ENCODE assay signal across 8 cellular contexts in genomic region chr10:101780818-101781654, GRCh38. TPM values are rescaled to one million over a fixed set of nuclear protein-coding genes. Genes with fewer than 3 reads are reported as not detected.
DNase-seq lines count a peak whose midpoint lies in the region; ATAC-seq and TF ChIP-seq lines count a peak whose summit lies in the region.

No MANE protein-coding gene starts in this region.

- WGBS in SK-N-SH (ENCODE audit: low lambda C conversion rate) = 47% methylated on average over 7 of the region's 14 CpGs

- DNase-seq in GM04504 (ENCODE audit: low read depth) (peak; percentile 21), SK-N-SH (peak; percentile 94), cardiac muscle cell (ENCODE audit: low read depth in 1 of 2, low spot score in 1 of 2) (peak; percentile 75 to 80), renal cortical epithelial cell (ENCODE audit: low read depth) (peak; percentile 27)
- peak; percentile 45 for DNase-seq in Jurkat, Clone E6-1 (ENCODE audit: low read depth, low spot score)
- peak; percentile 78 for DNase-seq in activated naive CD4-positive, alpha-beta T cell treated with anti-CD3 and anti-CD28 coated beads, Interleukin-2, amount 50 U/mL, for 16 hours

- peaks cover 30% of the 10 kb centered on the region for H3F3A ChIP-seq in SK-N-SH (replicated peaks; ENCODE audit: insufficient read depth)

- H3K4me3 ChIP-seq in Jurkat, Clone E6-1 (ENCODE audit: low read length) = peak overlapping the region; percentile 97; the same call in 1 of the 2 replicates
- H3K4me3 ChIP-seq in SK-N-SH (ENCODE audit: low read depth in 2 of 2, low read length in 1 of 2) (peak overlapping the region in 1 of 2 experiments; percentile 38; a peak in 1 of 4 replicates), cardiac muscle cell (no peak overlapping the region)

- no peak overlapping the region for H2AFZ ChIP-seq in SK-N-SH (ENCODE audit: low read depth)

- H3K9me3 ChIP-seq in SK-N-SH (no peaks in the 10 kb centered on the region), cardiac muscle cell (ENCODE audit: low read depth) (no peaks in the 10 kb centered on the region)

- no peaks in the 10 kb centered on the region for H3K9me2 ChIP-seq in SK-N-SH

- no peak for ATAC-seq in GM18520 (IDR thresholded peaks at IDR 0.05; ENCODE audit: unreplicated experiment)
- ATAC-seq in HG02763 (IDR thresholded peaks at IDR 0.05; ENCODE audit: unreplicated experiment) = no peak

- H3K9ac ChIP-seq in SK-N-SH = no peak overlapping the region

- H3K27me3 ChIP-seq in SK-N-SH (ENCODE audit: insufficient read depth) (no peaks in the 10 kb centered on the region), cardiac muscle cell (peaks cover 4% of the 10 kb centered on the region)

- H3K79me2 ChIP-seq in SK-N-SH (ENCODE audit: insufficient read depth) = peaks cover 7% of the 10 kb centered on the region

- peak; percentile 92 for TF ChIP-seq CTCF in SK-N-SH (IDR thresholded peaks at IDR 0.05)
- peak; percentile 92 for TF ChIP-seq CTCF in cardiac muscle cell (IDR thresholded peaks at IDR 0.05; ENCODE audit: low read depth, low read length)

- CTCF ChIA-PET in SK-N-SH (lab: Yijun Ruan, JAX) = interaction anchor here (0.5 to 11.7 kb wide), 60 partner anchors 9 to 619 kb away, joined by 3 to 297 read pairs (median 4); partner anchors contain the start of genes DPCD and POLL

- H3K27ac ChIP-seq in SK-N-SH (ENCODE audit: low read depth in 2 of 2, low read length in 1 of 2) (no peak overlapping the region; a peak in 1 of 4 replicates), cardiac muscle cell (peak overlapping the region; percentile 20)

- H4K20me1 ChIP-seq in SK-N-SH (ENCODE audit: insufficient read depth) = peaks cover 21% of the 10 kb centered on the region; the same call in 1 of the 2 replicates

- peaks cover 8 to 23% of the 10 kb centered on the region in 2 experiments; a peak in 3 of 4 replicates for H3K4me1 ChIP-seq in SK-N-SH (ENCODE audit: control insufficient read depth in 1 of 2, insufficient read depth in 2 of 2, low read depth in 1 of 2, low read length in 1 of 2)
- H3K4me1 ChIP-seq in cardiac muscle cell (ENCODE audit: low read depth) = peaks cover 35% of the 10 kb centered on the region

- peaks cover 20 to 22% of the 10 kb centered on the region in 2 experiments for H3K36me3 ChIP-seq in SK-N-SH (replicated peaks in 1 of 2; ENCODE audit: control insufficient read depth in 1 of 2, insufficient read depth in 2 of 2, low read length in 1 of 2)
- peaks cover 13% of the 10 kb centered on the region for H3K36me3 ChIP-seq in cardiac muscle cell

- H3K4me2 ChIP-seq in SK-N-SH = no peak overlapping the region; the same call in 1 of the 2 replicates

- TF ChIP-seq EP300 in SK-N-SH (IDR thresholded peaks at IDR 0.05; ENCODE audit: borderline replicate concordance in 1 of 2, low read depth in 1 of 2, low read length in 1 of 2) = no peak

- TF ChIP-seq RAD21 in SK-N-SH (IDR thresholded peaks at IDR 0.05; ENCODE audit: low read length) = peak; percentile 88

- POLR2A ChIA-PET in SK-N-SH (lab: Yijun Ruan, JAX) = interaction anchor here (0.8 to 1.7 kb wide), 3 partner anchors 88 to 178 kb away, joined by 3 to 10 read pairs (median 3); no protein-coding TSS in a partner anchor

TF ChIP-seq in SK-N-SH, 30 proteins besides CTCF, POLR2A, EP300 and RAD21:
- no peak for TF ChIP-seq CHD2 (IDR thresholded peaks at IDR 0.05; ENCODE audit: low read length, partially characterized antibody)
- no peak for TF ChIP-seq TCF12 (IDR thresholded peaks at IDR 0.05)
- no peak for TF ChIP-seq NRF1 (IDR thresholded peaks at IDR 0.05; ENCODE audit: low read depth, low read length)
- TF ChIP-seq SMC3 (IDR thresholded peaks at IDR 0.05; ENCODE audit: low read depth, low read length) = peak; percentile 94
- TF ChIP-seq RXRA (IDR thresholded peaks at IDR 0.05; ENCODE audit: borderline replicate concordance, low read depth) = no peak
- no peak for TF ChIP-seq TEAD4 (IDR thresholded peaks at IDR 0.05; ENCODE audit: borderline replicate concordance, insufficient read depth)
- no peak for TF ChIP-seq SIN3A (IDR thresholded peaks at IDR 0.05; ENCODE audit: borderline replicate concordance, low read depth, low read length)

RNA-seq across cellular contexts. Expression of gene NPM3, which starts 2.2 kb away (rescaled TPM):
- 238 TPM for polyA plus RNA-seq in Jurkat, Clone E6-1 (2012; ENCODE audit: insufficient read depth, insufficient read length)
- polyA plus RNA-seq in SK-N-SH (2012; rRNA removed) (89.3 and 105 TPM in 2 replicates), cardiac muscle cell (8.1 and 14.6 TPM in 2 replicates)
- 71.2 and 96.6 TPM in 2 replicates for polyA plus RNA-seq in SK-N-SH (2012; cell fraction: cytosol; rRNA removed)
- polyA plus RNA-seq in SK-N-SH (2012; cell fraction: nucleus; rRNA removed) = 43.9 and 55.4 TPM in 2 replicates
- total RNA-seq in cardiac muscle cell (78.9 and 92.6 TPM in 2 replicates), renal cortical epithelial cell (55.2 and 236 TPM in 2 replicates)

RNA-seq across cellular contexts. Expression of gene FGF8, which starts 5.1 kb away (rescaled TPM):
- 1.5 TPM for polyA plus RNA-seq in Jurkat, Clone E6-1 (2012; ENCODE audit: insufficient read depth, insufficient read length)
- polyA plus RNA-seq in SK-N-SH (2012; rRNA removed) (0.34 TPM in 1 of 2 replicates, not detected in the other), cardiac muscle cell (1.8 and 3.1 TPM in 2 replicates)
- polyA plus RNA-seq in SK-N-SH (2012; cell fraction: cytosol; rRNA removed) = 0.06 TPM in 1 of 2 replicates, not detected in the other
- 1.1 and 1.8 TPM in 2 replicates for polyA plus RNA-seq in SK-N-SH (2012; cell fraction: nucleus; rRNA removed)
- total RNA-seq in cardiac muscle cell (5.7 and 12.8 TPM in 2 replicates), renal cortical epithelial cell (not detected in 2 replicates)

RNA-seq across cellular contexts. Expression of gene OGA, which starts 37.2 kb away (rescaled TPM):
- 34.2 TPM for polyA plus RNA-seq in Jurkat, Clone E6-1 (2012; ENCODE audit: insufficient read depth, insufficient read length)
- polyA plus RNA-seq in SK-N-SH (2012; rRNA removed) = 24.8 and 36.6 TPM in 2 replicates
- polyA plus RNA-seq in SK-N-SH (2012; cell fraction: cytosol; rRNA removed) = 23.2 and 28.1 TPM in 2 replicates
- 70.8 and 133 TPM in 2 replicates for polyA plus RNA-seq in SK-N-SH (2012; cell fraction: nucleus; rRNA removed)
- 51.8 and 98.1 TPM in 2 replicates for total RNA-seq in cardiac muscle cell
- 56.4 and 95.2 TPM in 2 replicates for polyA plus RNA-seq in cardiac muscle cell
- 67.0 and 116 TPM in 2 replicates for total RNA-seq in renal cortical epithelial cell

Comparison
In these comparisons a context has a peak if more than half of its experiments do, and no peak if none do; other contexts are left out.
1. DNase-seq: peak in every context shown above with its lines; median percentile 94 in SK-N-SH; 78 in activated naive CD4-positive, alpha-beta T cell treated with anti-CD3 and anti-CD28 coated beads, Interleukin-2, amount 50 U/mL, for 16 hours; 78 in cardiac muscle cell; 45 in Jurkat, Clone E6-1; 27 in renal cortical epithelial cell; 21 in GM04504.